8 cellular contexts compared by ENCODE assay signal in the genomic region with DNA sequence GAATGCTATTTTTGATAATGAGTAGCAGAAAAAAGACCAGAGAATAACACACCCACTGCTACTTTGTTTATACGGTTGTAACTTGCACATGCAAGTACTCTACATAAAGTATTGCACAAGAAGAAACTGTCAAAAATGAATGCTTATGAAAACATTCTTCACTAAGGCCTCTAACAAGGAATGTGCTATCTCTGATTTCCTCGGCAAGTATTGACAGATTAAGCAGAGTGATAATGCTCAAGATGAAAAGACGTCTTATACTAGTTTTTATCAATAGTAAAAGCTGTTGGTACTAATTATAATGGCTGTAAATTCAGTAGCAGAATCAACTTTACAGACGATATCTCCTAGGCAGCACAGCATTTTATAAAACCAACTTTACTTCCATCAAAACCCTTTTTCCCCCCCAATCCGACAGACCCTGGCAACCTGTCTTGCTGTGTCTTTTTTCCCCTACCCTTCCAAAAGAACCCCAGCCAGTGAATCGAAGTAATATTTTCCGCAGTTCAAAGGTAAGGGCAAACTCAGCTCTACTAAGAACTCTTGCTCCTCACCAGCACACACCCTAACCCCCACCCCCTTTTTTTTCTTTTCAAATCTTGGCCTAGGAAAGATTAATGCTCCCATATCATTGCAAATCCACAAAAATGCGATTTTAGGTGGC. TPM values are rescaled to one million over a fixed set of nuclear protein-coding genes. Genes with fewer than 3 reads are reported as not detected.
DNase-seq lines count a peak whose midpoint lies in the region; ATAC-seq, FAIRE-seq and TF ChIP-seq lines count a peak whose summit lies in the region.

No MANE protein-coding gene starts in this region.

- H3K27me3 Mint-ChIP-seq in T-helper 17 cell: no peaks in the 10 kb centered on the region

- H3K27ac Mint-ChIP-seq in T-helper 17 cell: peak overlapping the region; percentile 96

- TF ChIP-seq CTCF in A549 (IDR thresholded peaks at IDR 0.05): no peak
- no peak for TF ChIP-seq CTCF in fibroblast of mammary gland (conservative IDR thresholded peaks at IDR 0.05; ENCODE audit: control insufficient read depth, insufficient read depth, low read depth, low read length)
- TF ChIP-seq CTCF in prostate gland (IDR thresholded peaks at IDR 0.05): no peak

- DNase-seq in A549 (ENCODE audit: low read depth in 1 of 2, low spot score in 1 of 2): no peak
- no peak for DNase-seq in GM19239 (ENCODE audit: insufficient read length, low spot score)
- DNase-seq in T-helper 17 cell: no peak
- peak; percentile 55 for DNase-seq in fibroblast of mammary gland (ENCODE audit: low read depth)
- no peak for DNase-seq in prostate gland (ENCODE audit: low spot score)
- DNase-seq in GDM1 (lab: John Stamatoyannopoulos, UW): no peak

- no peaks in the 10 kb centered on the region for H3K36me3 ChIP-seq in prostate gland

- POLR2A ChIA-PET in A549 (lab: Yijun Ruan, JAX): interaction anchor here (1.3 kb wide), 1 partner anchor 128 kb away, joined by 3 read pairs; the partner anchor contains the start of gene OCIAD2

- TF ChIP-seq RAD21 in A549 (conservative IDR thresholded peaks at IDR 0.05 in 1 of 2, IDR thresholded peaks at IDR 0.05 in 1 of 2): no peak

- 1% methylated on average over 8 of the region's 8 CpGs for WGBS in A549 (ENCODE audit: missing lambda C conversion rate)
- under 1% methylated on average over 8 of the region's 8 CpGs for WGBS in prostate gland

- peak overlapping the region; percentile 81 to 93 for H3K27ac ChIP-seq in A549
- peak overlapping the region; percentile 94 to 95 for H3K27ac ChIP-seq in prostate gland

- H3K4me1 Mint-ChIP-seq in T-helper 17 cell: peaks cover 35% of the 10 kb centered on the region

- peak overlapping the region; percentile 86 for H3K4me2 ChIP-seq in A549

- H3K9me3 ChIP-seq in A549 (no peaks in the 10 kb centered on the region), T-helper 17 cell (ENCODE audit: control insufficient read depth, low read length, poor library complexity, severe bottlenecking) (no peaks in the 10 kb centered on the region), prostate gland (no peaks in the 10 kb centered on the region)

- peak overlapping the region; percentile 99 for H3K4me3 Mint-ChIP-seq in T-helper 17 cell

- ATAC-seq in A549: no peak
- ATAC-seq in T-helper 17 cell: no peak
- ATAC-seq in GM19023 (IDR thresholded peaks at IDR 0.05; ENCODE audit: unreplicated experiment): no peak
- ATAC-seq in GM18907 (IDR thresholded peaks at IDR 0.05; ENCODE audit: unreplicated experiment): no peak

- H3K27me3 ChIP-seq in prostate gland (replicated peaks; ENCODE audit: insufficient read depth): no peaks in the 10 kb centered on the region

- FAIRE-seq in A549 (lab: Jason Lieb, UNC) (no peak), GM19239 (lab: Jason Lieb, UNC) (peak; percentile 78)

- CTCF ChIA-PET in A549 (lab: Yijun Ruan, JAX): interaction anchor here (1.1 to 1.4 kb wide), 3 partner anchors 9 to 178 kb away, joined by 3 to 5 read pairs (median 3); no protein-coding TSS in a partner anchor

- H3K4me3 ChIP-seq in A549 (peak overlapping the region; percentile 58), fibroblast of mammary gland (ENCODE audit: control insufficient read depth, low read depth, low read length) (peak overlapping the region; percentile 87), prostate gland (peak overlapping the region; percentile 88 to 98)

- no peak for TF ChIP-seq EP300 in A549 (IDR thresholded peaks at IDR 0.05)

- TF ChIP-seq POLR2A in A549 (IDR thresholded peaks at IDR 0.05; ENCODE audit: low read length) (no peak), prostate gland (IDR thresholded peaks at IDR 0.05) (no peak)

- peaks cover 27% of the 10 kb centered on the region for H3K4me1 ChIP-seq in A549
- H3K4me1 ChIP-seq in prostate gland (replicated peaks): no peaks in the 10 kb centered on the region

- intact Hi-C loops in prostate gland (cut with DNase I): loop anchor here (2.0 kb wide), 1 partner anchor 52 kb away; the partner anchor contains the start of gene OCIAD1

- H3K36me3 Mint-ChIP-seq in T-helper 17 cell (ENCODE audit: low read depth): no peaks in the 10 kb centered on the region

TF ChIP-seq in A549, 52 proteins besides CTCF, POLR2A, EP300 and RAD21:
- TF ChIP-seq CEBPB (IDR thresholded peaks at IDR 0.05): peak; percentile 42 to 61; a peak in 2 of 4 replicates
- TF ChIP-seq POLR2AphosphoS2 (conservative IDR thresholded peaks at IDR 0.05; ENCODE audit: low read length): no peak
- no peak for TF ChIP-seq GATA3 (IDR thresholded peaks at IDR 0.05; ENCODE audit: borderline replicate concordance)
- no peak for TF ChIP-seq FOSB (CRISPR knock-in tag; IDR thresholded peaks at IDR 0.05)

RNA-seq across cellular contexts. Expression of gene FRYL, which starts 1.5 kb away (rescaled TPM):
- polyA plus RNA-seq in A549 (2011; rRNA removed) (18.6 and 21.1 TPM in 2 replicates), A549 (2017; fragmentation: RNase III; extraction: RNeasy Plus Mini Kit Qiagen cat#74134 plus additional on column Dnase treatment) (6.4 to 7.1 TPM (median 7.0 TPM) in 3 replicates)
- 2.2 and 3.1 TPM in 2 replicates for polyA plus RNA-seq in A549 (2012; cell fraction: cytosol; rRNA removed)
- polyA plus RNA-seq in A549 (2012; cell fraction: nucleus; rRNA removed): 5.7 and 7.3 TPM in 2 replicates
- 36.2 and 38.4 TPM in 2 replicates for polyA minus RNA-seq in A549 (2011; rRNA and poly(A)+ RNA removed)
- total RNA-seq in T-helper 17 cell (100 to 1,000 TPM; 104 to 120 TPM), prostate gland (10 to 100 TPM; 40.0 to 47.6 TPM)

RNA-seq across cellular contexts. Expression of gene OCIAD1, which starts 52.3 kb away (rescaled TPM):
- polyA plus RNA-seq in A549 (2011; rRNA removed) (155 and 210 TPM in 2 replicates), A549 (2017; fragmentation: RNase III; extraction: RNeasy Plus Mini Kit Qiagen cat#74134 plus additional on column Dnase treatment) (143 to 163 TPM (median 156 TPM) in 3 replicates)
- polyA plus RNA-seq in A549 (2012; cell fraction: cytosol; rRNA removed): 62.0 and 65.9 TPM in 2 replicates
- 44.3 and 61.5 TPM in 2 replicates for polyA plus RNA-seq in A549 (2012; cell fraction: nucleus; rRNA removed)
- polyA minus RNA-seq in A549 (2011; rRNA and poly(A)+ RNA removed): 38.7 and 59.5 TPM in 2 replicates
- total RNA-seq in T-helper 17 cell (10 to 100 TPM; 76.1 to 78.8 TPM), prostate gland (100 to 1,000 TPM; 114 to 176 TPM)
